In genomic region chr5:35821513-35821912, GRCh38 we compare ENCODE assay signal across 23 cellular contexts. TPM values are rescaled to one million over a fixed set of nuclear protein-coding genes. Genes with fewer than 3 reads are reported as not detected.
DNase-seq lines count a peak whose midpoint lies in the region; ATAC-seq, FAIRE-seq and TF ChIP-seq lines count a peak whose summit lies in the region.
"Had no signal": no experiment of that assay in that cellular context is flagged by ENCODE, and none has a peak within 500 bp of the region (broad histone marks: within the 10 kb centered on the region; RNA-seq: fewer than 3 reads in every experiment).

No MANE protein-coding gene starts in this region.

- peaks cover 11% of the 10 kb centered on the region for H3K36me3 Mint-ChIP-seq in T-helper 2 cell treated with Interferon-gamma antibody and Interleukin-4, amounts not matched to agents 5 μg/mL and 100 μg/mL, for 36 hours (ENCODE audit: low read depth)
- peaks cover 36% of the 10 kb centered on the region for H3K36me3 Mint-ChIP-seq in activated naive CD8-positive, alpha-beta T cell treated with anti-CD3 and anti-CD28 coated beads for 36 hours
- H3K36me3 Mint-ChIP-seq in chondrocyte (ENCODE audit: low read depth): no peaks in the 10 kb centered on the region

- H3K27ac Mint-ChIP-seq in T-helper 2 cell treated with Interferon-gamma antibody and Interleukin-4, amounts not matched to agents 5 μg/mL and 100 μg/mL, for 36 hours: peak overlapping the region; percentile 6
- H3K27ac Mint-ChIP-seq in activated naive CD8-positive, alpha-beta T cell treated with anti-CD3 and anti-CD28 coated beads for 36 hours: peak overlapping the region; percentile 94
- H3K27ac Mint-ChIP-seq in chondrocyte (ENCODE audit: unreplicated experiment): no peak overlapping the region

- no peak for FAIRE-seq in HTR-8/SVneo (lab: Jason Lieb, UNC)
- FAIRE-seq: H54 had no signal

- H3K9me3 Mint-ChIP-seq in T-helper 2 cell treated with Interferon-gamma antibody and Interleukin-4, amounts not matched to agents 5 μg/mL and 100 μg/mL, for 36 hours: no peaks in the 10 kb centered on the region
- H3K9me3 Mint-ChIP-seq in activated naive CD8-positive, alpha-beta T cell treated with anti-CD3 and anti-CD28 coated beads for 36 hours: peaks cover 9% of the 10 kb centered on the region
- no peaks in the 10 kb centered on the region for H3K9me3 Mint-ChIP-seq in chondrocyte (ENCODE audit: low read depth)

- no peak for TF ChIP-seq CTCF in chondrocyte (IDR thresholded peaks at IDR 0.05)

- no peak overlapping the region for H3K4me3 Mint-ChIP-seq in T-helper 2 cell treated with Interferon-gamma antibody and Interleukin-4, amounts not matched to agents 5 μg/mL and 100 μg/mL, for 36 hours
- no peak overlapping the region for H3K4me3 Mint-ChIP-seq in activated naive CD8-positive, alpha-beta T cell treated with anti-CD3 and anti-CD28 coated beads for 36 hours
- H3K4me3 Mint-ChIP-seq in chondrocyte (ENCODE audit: unreplicated experiment): no peak overlapping the region

- DNase-seq in activated effector memory CD4-positive, alpha-beta T cell treated with anti-CD3 and anti-CD28 coated beads, Interleukin-2, amount 50 U/mL, for 16 hours: peak; percentile 72
- no peak for DNase-seq in activated effector memory CD4-positive, alpha-beta T cell treated with Interleukin-2 at 50 U/mL for 16 hours
- DNase-seq in T-helper 2 cell treated with Interferon-gamma antibody and Interleukin-4, amounts not matched to agents 5 μg/mL and 100 μg/mL, for 36 hours (ENCODE audit: low spot score): no peak
- DNase-seq in activated naive CD8-positive, alpha-beta T cell treated with anti-CD3 and anti-CD28 coated beads for 36 hours: no peak
- DNase-seq in stimulated activated naive CD8-positive, alpha-beta T cell treated with anti-CD3 and anti-CD28 coated beads, Interleukin-15, Interleukin-2, amounts not matched to agents 100 U/mL and 50 U/mL, for 24 hours: no peak
- DNase-seq in HTR-8/SVneo (ENCODE audit: insufficient read length, low spot score) (no peak), chondrocyte (ENCODE audit: low spot score) (no peak), NCI-H2029 treated with DMSO at 0.1 percent for 48 hours (lab: John Stamatoyannopoulos, UW) (no peak)
- DNase-seq: aorta, DMS 273 treated with DMSO at 0.1 percent for 48 hours, head of caudate nucleus, IMR-90, left colon, mesendoderm, NCI-H1105, NCI-H2029, NCI-H345, NCI-H82, occipital lobe, testis had no signal

- H3K27me3 Mint-ChIP-seq in T-helper 2 cell treated with Interferon-gamma antibody and Interleukin-4, amounts not matched to agents 5 μg/mL and 100 μg/mL, for 36 hours (ENCODE audit: low read depth): no peaks in the 10 kb centered on the region
- no peaks in the 10 kb centered on the region for H3K27me3 Mint-ChIP-seq in activated naive CD8-positive, alpha-beta T cell treated with anti-CD3 and anti-CD28 coated beads for 36 hours
- no peaks in the 10 kb centered on the region for H3K27me3 Mint-ChIP-seq in chondrocyte (ENCODE audit: low read depth)

- peaks cover 67% of the 10 kb centered on the region for H3K4me1 Mint-ChIP-seq in T-helper 2 cell treated with Interferon-gamma antibody and Interleukin-4, amounts not matched to agents 5 μg/mL and 100 μg/mL, for 36 hours (ENCODE audit: low read depth)
- peaks cover 71% of the 10 kb centered on the region for H3K4me1 Mint-ChIP-seq in activated naive CD8-positive, alpha-beta T cell treated with anti-CD3 and anti-CD28 coated beads for 36 hours
- H3K4me1 Mint-ChIP-seq in chondrocyte (ENCODE audit: low read depth): no peaks in the 10 kb centered on the region

- peak; percentile 76 for ATAC-seq in stimulated activated naive CD8-positive, alpha-beta T cell treated with anti-CD3 and anti-CD28 coated beads, Interleukin-15, Interleukin-2, amounts not matched to agents 100 U/mL and 50 U/mL, for 24 hours
- ATAC-seq: left colon, Right ventricle myocardium inferior had no signal

RNA-seq across cellular contexts. Expression of gene IL7R, which starts 35.2 kb away (rescaled TPM):
- total RNA-seq in activated naive CD8-positive, alpha-beta T cell treated with anti-CD3 and anti-CD28 coated beads for 36 hours: 100 to 1,000 TPM; 112 to 117 TPM
- 0.36 to 0.56 TPM (median 0.50 TPM) in 3 replicates for total RNA-seq in chondrocyte
- total RNA-seq: G401 had no signal

Comparison
In these comparisons a context has a peak if more than half of its experiments do, and no peak if none do; other contexts are left out.
1. RNA of gene IL7R, which starts 35.2 kb away (total RNA-seq): 112 to 117 TPM in activated naive CD8-positive, alpha-beta T cell treated with anti-CD3 and anti-CD28 coated beads for 36 hours; 0.36 to 0.56 TPM in chondrocyte; every median in the first group is over 10 times any median in the second.